ENCODE assay signal across 8 cellular contexts in the genomic region with DNA sequence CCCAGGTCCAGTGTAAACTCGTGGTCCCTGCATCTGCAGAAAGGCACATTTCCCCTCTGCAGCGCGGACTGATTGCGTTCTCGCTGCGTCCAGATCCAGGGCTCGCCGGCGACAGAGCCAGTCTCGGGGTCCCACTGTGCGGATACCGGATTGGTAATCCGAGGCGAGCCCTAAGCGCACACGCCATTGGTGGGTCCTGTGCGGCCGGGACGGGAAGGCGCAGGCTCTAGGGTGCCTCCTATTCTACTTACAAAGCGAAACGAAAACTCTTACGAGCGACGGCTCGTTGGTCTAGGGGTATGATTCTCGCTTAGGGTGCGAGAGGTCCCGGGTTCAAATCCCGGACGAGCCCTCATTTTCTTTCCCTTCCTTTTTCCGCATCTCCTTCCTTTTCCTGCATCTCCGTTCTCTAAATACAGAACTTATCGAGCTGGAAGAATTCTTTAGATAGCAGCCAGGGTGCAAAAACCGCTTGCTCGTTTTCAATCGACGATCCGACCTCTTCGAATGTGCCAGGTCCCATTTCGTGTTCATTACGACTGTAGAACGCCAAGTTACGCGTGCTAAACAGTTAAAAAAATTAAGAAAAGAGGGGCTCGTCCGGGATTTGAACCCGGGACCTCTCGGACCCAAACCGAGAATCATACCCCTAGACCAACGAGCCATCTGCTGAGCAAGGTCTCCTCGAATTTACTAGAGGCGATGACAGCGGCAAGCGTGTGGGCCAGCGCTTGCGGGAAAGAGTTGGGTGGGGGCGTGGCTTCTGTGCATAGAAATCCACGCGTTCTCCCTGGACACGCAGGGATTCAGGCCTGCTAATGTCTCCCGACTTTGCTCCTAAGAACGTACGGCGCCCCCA. TPM values are rescaled to one million over a fixed set of nuclear protein-coding genes. Genes with fewer than 3 reads are reported as not detected.
A peak's percentile ranks its signal among the peaks of the same experiment; 100 is the strongest.
DNase-seq lines count a peak whose midpoint lies in the region; ATAC-seq and TF ChIP-seq lines count a peak whose summit lies in the region.

No MANE protein-coding gene starts in this region.

- peaks cover 3% of the 10 kb centered on the region for H3F3A ChIP-seq in SK-N-SH (replicated peaks; ENCODE audit: insufficient read depth)

- TF ChIP-seq EP300 in SK-N-SH (IDR thresholded peaks at IDR 0.05; ENCODE audit: borderline replicate concordance in 1 of 2, low read depth in 1 of 2, low read length in 1 of 2) = peak in 1 of 2 experiments; percentile 23; a peak in 1 of 4 replicates

- peaks cover 12% of the 10 kb centered on the region for H3K27me3 Mint-ChIP-seq in HFFc6 (ENCODE audit: insufficient read depth)
- peaks cover 30% of the 10 kb centered on the region for H3K27me3 Mint-ChIP-seq in glutamatergic neuron (ENCODE audit: unreplicated experiment)

- H3K9me3 Mint-ChIP-seq in HFFc6 = no peaks in the 10 kb centered on the region
- no peaks in the 10 kb centered on the region for H3K9me3 Mint-ChIP-seq in activated naive CD4-positive, alpha-beta T cell treated with anti-CD3 and anti-CD28 coated beads, Interleukin-2, amount 50 U/mL, for 72 hours
- peaks cover 28% of the 10 kb centered on the region for H3K9me3 Mint-ChIP-seq in glutamatergic neuron (ENCODE audit: unreplicated experiment)

- peak overlapping the region; percentile 100 for H2AFZ ChIP-seq in SK-N-SH (ENCODE audit: low read depth)

- peak overlapping the region; percentile 95 for H3K27ac Mint-ChIP-seq in HFFc6
- H3K27ac Mint-ChIP-seq in activated naive CD4-positive, alpha-beta T cell treated with anti-CD3 and anti-CD28 coated beads, Interleukin-2, amount 50 U/mL, for 72 hours = peak overlapping the region; percentile 98 to 99
- peak overlapping the region; percentile 73 for H3K27ac Mint-ChIP-seq in glutamatergic neuron (ENCODE audit: unreplicated experiment)

- peak; percentile 65 to 84 for ATAC-seq in activated naive CD4-positive, alpha-beta T cell treated with anti-CD3 and anti-CD28 coated beads, Interleukin-2, amount 50 U/mL, for 72 hours
- peak; percentile 88 for ATAC-seq in omental fat pad (ENCODE audit: low FRiP score)

- peak overlapping the region; percentile 68 for H3K9ac ChIP-seq in SK-N-SH

- H3K9me2 ChIP-seq in SK-N-SH = no peaks in the 10 kb centered on the region

- no peaks in the 10 kb centered on the region; the same call in 1 of the 2 replicates for H4K20me1 ChIP-seq in SK-N-SH (ENCODE audit: insufficient read depth)

- H3K4me1 ChIP-seq in SK-N-SH (ENCODE audit: control insufficient read depth in 1 of 2, insufficient read depth in 2 of 2, low read depth in 1 of 2, low read length in 1 of 2) = peaks cover 0 to 22% of the 10 kb centered on the region in 2 experiments; a peak in 2 of 4 replicates

- H3K4me3 ChIP-seq in GM08714 (ENCODE audit: low read length) = peak overlapping the region; percentile 82
- H3K4me3 ChIP-seq in SK-N-SH (ENCODE audit: low read depth in 2 of 2, low read length in 1 of 2) = peak overlapping the region; percentile 94 to 99

- no peaks in the 10 kb centered on the region for H3K36me3 ChIP-seq in SK-N-SH (replicated peaks in 1 of 2; ENCODE audit: control insufficient read depth in 1 of 2, insufficient read depth in 2 of 2, low read length in 1 of 2)

- H3K4me1 Mint-ChIP-seq in HFFc6 (ENCODE audit: low read depth) (peaks cover 15% of the 10 kb centered on the region), glutamatergic neuron (ENCODE audit: low read depth, unreplicated experiment) (peaks cover 7% of the 10 kb centered on the region)

- CTCF ChIA-PET in SK-N-SH (lab: Yijun Ruan, JAX) = interaction anchor here (0.7 to 5.5 kb wide), 7 partner anchors 12 to 339 kb away, joined by 3 to 91 read pairs (median 4); partner anchors contain the start of gene WNT11

- no peaks in the 10 kb centered on the region for H3K79me2 ChIP-seq in SK-N-SH (ENCODE audit: insufficient read depth)

- under 1% methylated on average over 49 of the region's 65 CpGs for WGBS in SK-N-SH (ENCODE audit: low lambda C conversion rate)

- TF ChIP-seq RAD21 in SK-N-SH (IDR thresholded peaks at IDR 0.05; ENCODE audit: low read length) = no peak

- TF ChIP-seq CTCF in HFFc6 (IDR thresholded peaks at IDR 0.05) = no peak
- TF ChIP-seq CTCF in SK-N-SH (IDR thresholded peaks at IDR 0.05) = no peak
- TF ChIP-seq CTCF in glutamatergic neuron (IDR thresholded peaks at IDR 0.05; ENCODE audit: partially characterized antibody, unreplicated experiment) = no peak
- no peak for TF ChIP-seq CTCF in omental fat pad (IDR thresholded peaks at IDR 0.05)

- peak; percentile 95 for DNase-seq in HFFc6
- peak; percentile 96 for DNase-seq in NAMALWA (ENCODE audit: low spot score)
- peak; percentile 96 for DNase-seq in SK-N-SH
- peak; percentile 87 to 95 for DNase-seq in activated naive CD4-positive, alpha-beta T cell treated with anti-CD3 and anti-CD28 coated beads, Interleukin-2, amount 50 U/mL, for 72 hours (ENCODE audit: low spot score in 2 of 2)
- peak; percentile 90 for DNase-seq in glutamatergic neuron
- DNase-seq in omental fat pad (ENCODE audit: low spot score) = peak; percentile 91

- H3K36me3 Mint-ChIP-seq in HFFc6 (ENCODE audit: low read depth) (no peaks in the 10 kb centered on the region), glutamatergic neuron (ENCODE audit: unreplicated experiment) (no peaks in the 10 kb centered on the region)
- H3K36me3 Mint-ChIP-seq in activated naive CD4-positive, alpha-beta T cell treated with anti-CD3 and anti-CD28 coated beads, Interleukin-2, amount 50 U/mL, for 72 hours = no peaks in the 10 kb centered on the region

- no peaks in the 10 kb centered on the region for H3K9me3 ChIP-seq in SK-N-SH

- H3K4me2 ChIP-seq in SK-N-SH = peak overlapping the region; percentile 87

- H3K4me3 Mint-ChIP-seq in HFFc6 (peak overlapping the region; percentile 99), glutamatergic neuron (ENCODE audit: unreplicated experiment) (peak overlapping the region; percentile 94)

- H3K27me3 ChIP-seq in SK-N-SH (ENCODE audit: insufficient read depth) = no peaks in the 10 kb centered on the region

- H3K27ac ChIP-seq in SK-N-SH (ENCODE audit: low read depth in 2 of 2, low read length in 1 of 2) (peak overlapping the region; percentile 75 to 90), temporal lobe (ENCODE audit: low read depth, low read length) (peak overlapping the region; percentile 87)

- POLR2A ChIA-PET in SK-N-SH (lab: Yijun Ruan, JAX) = interaction anchor here (1.2 to 1.4 kb wide), 2 partner anchors 11 to 421 kb away, joined by 3 read pairs; no protein-coding TSS in a partner anchor

TF ChIP-seq in SK-N-SH, 30 proteins besides CTCF, POLR2A, EP300 and RAD21 (continues in another document):
- TF ChIP-seq ZBTB33 (IDR thresholded peaks at IDR 0.05; ENCODE audit: borderline replicate concordance, low read depth) (no peak), TAF1 (IDR thresholded peaks at IDR 0.05; ENCODE audit: borderline replicate concordance, low read depth, low read length) (peak; percentile 18; the same call in 1 of the 2 replicates), EZH2phosphoT487 (IDR thresholded peaks at IDR 0.05; ENCODE audit: borderline replicate concordance, low read depth) (no peak), IRF3 (IDR thresholded peaks at IDR 0.05; ENCODE audit: low read depth, low read length) (no peak), RFX5 (IDR thresholded peaks at IDR 0.05; ENCODE audit: low read length) (no peak), ELF1 (IDR thresholded peaks at IDR 0.05) (no peak), TCF12 (IDR thresholded peaks at IDR 0.05) (no peak), SMC3 (IDR thresholded peaks at IDR 0.05; ENCODE audit: low read depth, low read length) (no peak), GABPA (IDR thresholded peaks at IDR 0.05; ENCODE audit: low read depth) (peak; percentile 12; the same call in 1 of the 2 replicates), TEAD4 (IDR thresholded peaks at IDR 0.05; ENCODE audit: borderline replicate concordance, insufficient read depth) (peak; percentile 76)
- TF ChIP-seq, protein P1, sequence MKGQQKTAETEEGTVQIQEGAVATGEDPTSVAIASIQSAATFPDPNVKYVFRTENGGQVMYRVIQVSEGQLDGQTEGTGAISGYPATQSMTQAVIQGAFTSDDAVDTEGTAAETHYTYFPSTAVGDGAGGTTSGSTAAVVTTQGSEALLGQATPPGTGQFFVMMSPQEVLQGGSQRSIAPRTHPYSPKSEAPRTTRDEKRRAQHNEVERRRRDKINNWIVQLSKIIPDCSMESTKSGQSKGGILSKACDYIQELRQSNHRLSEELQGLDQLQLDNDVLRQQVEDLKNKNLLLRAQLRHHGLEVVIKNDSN (IDR thresholded peaks at IDR 0.05; ENCODE audit: borderline replicate concordance, low read depth) = no peak

RNA-seq across cellular contexts. Expression of gene WNT11, which starts 29.2 kb away (rescaled TPM):
- not detected for total RNA-seq in HFFc6 (2021; fragmentation: NEBNext Ultra II Directional; extraction: Animal tissue kit (Norgen Biotek cat#: 25700))
- 0.43 and 0.70 TPM in 2 replicates for polyA plus RNA-seq in SK-N-SH (2012; rRNA removed)
- polyA plus RNA-seq in SK-N-SH (2012; cell fraction: cytosol; rRNA removed) = 0.21 and 0.33 TPM in 2 replicates
- polyA plus RNA-seq in SK-N-SH (2012; cell fraction: nucleus; rRNA removed) = 0.74 and 0.83 TPM in 2 replicates
- total RNA-seq in activated naive CD4-positive, alpha-beta T cell treated with anti-CD3 and anti-CD28 coated beads, Interleukin-2, amount 50 U/mL, for 72 hours = 1 to 10 TPM in 1 of 2 donors, under 1 TPM in 1; 0.71 to 1.5 TPM
- total RNA-seq in glutamatergic neuron (ENCODE audit: unreplicated experiment) = 0.37 TPM
- 100 to 1,000 TPM in 1 of 4 donors, 10 to 100 TPM in 3; 20.4 to 137 (median 39.1) TPM for total RNA-seq in omental fat pad
- total RNA-seq in temporal lobe = 6.4 TPM

Comparison
In these comparisons a context has a peak if more than half of its experiments do, and no peak if none do; other contexts are left out.
1. Peak in every context shown above with its lines: DNase-seq, ATAC-seq, H3K4me3 ChIP-seq and H3K27ac ChIP-seq.